ENCODE assay signal across 8 cellular contexts in genomic region chr5:112923148-112923917, GRCh38. TPM values are rescaled to one million over a fixed set of nuclear protein-coding genes. Genes with fewer than 3 reads are reported as not detected.
DNase-seq lines count a peak whose midpoint lies in the region; ATAC-seq and TF ChIP-seq lines count a peak whose summit lies in the region.

No MANE protein-coding gene starts in this region.

- H3K4me3 ChIP-seq in adipocyte (ENCODE audit: low read length) (peak overlapping the region; percentile 92), psoas muscle (peak overlapping the region; percentile 99), lower leg skin (ENCODE audit: low read depth, poor library complexity, severe bottlenecking) (no peak overlapping the region)

- no peaks in the 10 kb centered on the region for H3K9me3 ChIP-seq in adipocyte (ENCODE audit: control insufficient read depth, low read length)
- H3K9me3 ChIP-seq in psoas muscle: no peaks in the 10 kb centered on the region

- no peak for TF ChIP-seq POLR2A in lower leg skin (IDR thresholded peaks at IDR 0.05)

- H3K27me3 ChIP-seq in adipocyte (replicated peaks; ENCODE audit: control insufficient read depth, insufficient read depth, low read length): no peaks in the 10 kb centered on the region
- H3K27me3 ChIP-seq in psoas muscle (ENCODE audit: insufficient read depth in 3 of 3, low read length in 2 of 3): no peaks in the 10 kb centered on the region

- WGBS in psoas muscle, 3 donors: 48 to 57% (median 49%) methylated on average over 6 of the region's 6 CpGs
- 30 to 36% methylated on average over 6 of the region's 6 CpGs for WGBS in lower leg skin, 2 donors

- H3K4me1 ChIP-seq in adipocyte (ENCODE audit: control insufficient read depth, insufficient read depth, low read length) (peaks cover 21% of the 10 kb centered on the region), psoas muscle (peaks cover 29% of the 10 kb centered on the region)

- H3K36me3 ChIP-seq in adipocyte (ENCODE audit: control insufficient read depth, insufficient read depth, low read length, severe bottlenecking): peaks cover 17% of the 10 kb centered on the region
- peaks cover 3 to 19% of the 10 kb centered on the region in 2 donors for H3K36me3 ChIP-seq in psoas muscle (ENCODE audit: insufficient read depth in 1 of 2, low read depth in 1 of 2)

- H3K27ac ChIP-seq in psoas muscle: peak overlapping the region; percentile 99

- no peak for TF ChIP-seq CTCF in psoas muscle (IDR thresholded peaks at IDR 0.05)
- no peak for TF ChIP-seq CTCF in lower leg skin (IDR thresholded peaks at IDR 0.05)

- intact Hi-C loops in psoas muscle (cut with DNase I): loop anchor here in 1 of 2 donors (5.0 to 10.0 kb wide), 3 partner anchors 34 to 369 kb away; partner anchors contain the start of gene SRP19
- intact Hi-C loops in lower leg skin (cut with DNase I; ENCODE audit: low total_unique reads): no loop called here

- DNase-seq in Kasumi-1 (lab: John Stamatoyannopoulos, UW) (peak; percentile 63 to 75), adipocyte (ENCODE audit: low read depth) (no peak), psoas muscle (no peak), DMS79 (lab: John Stamatoyannopoulos, UW) (no peak), lower leg skin (ENCODE audit: low spot score in 2 of 2) (no peak), DMS 273 (lab: John Stamatoyannopoulos, UW; ENCODE audit: unreplicated experiment) (no peak)

- ATAC-seq in GM18499 (IDR thresholded peaks at IDR 0.05; ENCODE audit: insufficient read depth, unreplicated experiment) (peak; percentile 44), GM21717 (IDR thresholded peaks at IDR 0.05; ENCODE audit: unreplicated experiment) (peak; percentile 51), psoas muscle (no peak)

- no peak overlapping the region for H3K9ac ChIP-seq in adipocyte (ENCODE audit: low read length)

RNA-seq across cellular contexts. Expression of gene REEP5, which starts 1.3 kb away (rescaled TPM):
- total RNA-seq in psoas muscle (10 to 100 TPM; 66.1 to 83.6 (median 80.2) TPM), lower leg skin (10 to 100 TPM; 50.7 to 85.5 (median 74.4) TPM)
- 10 to 100 TPM; 35.5 to 76.7 (median 46.7) TPM for polyA plus RNA-seq in psoas muscle

RNA-seq across cellular contexts. Expression of gene DCP2, which starts 53.3 kb away (rescaled TPM):
- total RNA-seq in psoas muscle: 10 to 100 TPM; 20.2 to 41.7 (median 29.9) TPM
- polyA plus RNA-seq in psoas muscle: 1 to 10 TPM; 4.0 to 8.7 (median 5.1) TPM
- total RNA-seq in lower leg skin: 10 to 100 TPM; 20.7 to 27.3 (median 22.1) TPM

Comparison
In these comparisons a context has a peak if more than half of its experiments do, and no peak if none do; other contexts are left out.
1. ATAC-seq: peak in GM18499 (single experiment) and GM21717 (single experiment); none in psoas muscle (0 of 4).
2. DNase-seq: peak in Kasumi-1 (2 of 2); none in adipocyte (single experiment), psoas muscle (0 of 2), DMS79 (single experiment), lower leg skin (0 of 2) and DMS 273 (single experiment).